Comparison of ENCODE assay signal across 22 cellular contexts in the genomic region with DNA sequence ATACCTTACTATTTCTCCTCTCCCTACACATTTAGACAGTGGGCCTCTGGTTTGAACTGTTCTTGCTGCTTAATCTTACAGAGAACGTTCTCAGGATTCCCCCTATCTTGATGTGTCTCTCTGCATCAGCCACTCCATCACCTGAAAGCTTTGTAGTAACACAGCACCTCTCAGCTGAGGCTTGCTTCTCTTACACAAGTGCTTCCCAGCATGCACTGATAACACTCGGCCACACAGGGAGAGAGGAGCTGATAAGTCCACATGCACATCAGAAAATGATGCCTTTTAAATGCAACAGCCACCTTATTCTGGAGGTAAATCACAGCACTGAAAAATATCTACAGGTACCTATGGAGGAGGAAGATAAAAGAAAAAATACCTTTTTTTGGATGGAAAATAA.
A peak's percentile ranks its signal among the peaks of the same experiment; 100 is the strongest.
DNase-seq lines count a peak whose midpoint lies in the region; ATAC-seq and TF ChIP-seq lines count a peak whose summit lies in the region.
"Had no signal": no experiment of that assay in that cellular context is flagged by ENCODE, and none has a peak within 500 bp of the region (broad histone marks: within the 10 kb centered on the region; RNA-seq: fewer than 3 reads in every experiment).

No MANE protein-coding gene starts in this region.

- intact Hi-C loops in heart left ventricle (cut with DNase I): loop anchor here in 6 of 10 donors (10.0 kb wide), 2 partner anchors 857 to 867 kb away; no protein-coding TSS in a partner anchor

- no peaks in the 10 kb centered on the region for H3K9me2 ChIP-seq in Karpas-422 (replicated peaks; ENCODE audit: insufficient read depth, low read length)

- H3K9me3 ChIP-seq in right atrium auricular region (no peaks in the 10 kb centered on the region), heart left ventricle (no peaks in the 10 kb centered on the region), Karpas-422 (ENCODE audit: low read length) (no peaks in the 10 kb centered on the region; the same call in 1 of the 2 replicates)
- H3K9me3 ChIP-seq: BE2C had no signal

- no peak overlapping the region for H3K27ac ChIP-seq in right atrium auricular region
- H3K27ac ChIP-seq in heart left ventricle: no peak overlapping the region
- H3K27ac ChIP-seq in Karpas-422 (ENCODE audit: low read length): no peak overlapping the region
- H3K27ac ChIP-seq: 22Rv1; BLaER1 treated with 17β-estradiol and CSF1 and Interleukin-3, amounts not matched to agents 10 nM and 100 nM had no signal

- DNase-seq in right atrium auricular region (ENCODE audit: low spot score): peak; percentile 9
- DNase-seq in heart left ventricle: no peak
- peak; percentile 5 for DNase-seq in ecto neural progenitor cell (ENCODE audit: low spot score)
- peak; percentile 11 for DNase-seq in islet precursor cell
- DNase-seq in activated naive CD4-positive, alpha-beta T cell treated with anti-CD3 and anti-CD28 coated beads, Interleukin-2, amount 50 U/mL, for 72 hours (ENCODE audit: low spot score in 2 of 2): no peak
- DNase-seq in Karpas-422: no peak
- no peak for DNase-seq in NCI-H82 (lab: John Stamatoyannopoulos, UW)
- DNase-seq in mucosa of gallbladder (ENCODE audit: low spot score): no peak
- DNase-seq: ACHN; AML-193; BE2C; Calu3; CD4-positive, alpha-beta T cell; COR-L47; DMS153; DND-41; GOT3; H7; HCEC 1CT had no signal

- no peak overlapping the region for H3K9ac ChIP-seq in Karpas-422 (ENCODE audit: low read length)
- H3K9ac ChIP-seq: BLaER1 treated with 17β-estradiol and CSF1 and Interleukin-3, amounts not matched to agents 10 nM and 100 nM had no signal

- H2AFZ ChIP-seq in Karpas-422 (ENCODE audit: low read length): no peak overlapping the region

- TF ChIP-seq POLR2A in heart left ventricle (IDR thresholded peaks at IDR 0.05): no peak

- no peak overlapping the region for H3K27ac Mint-ChIP-seq in activated naive CD4-positive, alpha-beta T cell treated with anti-CD3 and anti-CD28 coated beads, Interleukin-2, amount 50 U/mL, for 72 hours
- H3K27ac Mint-ChIP-seq: CD4-positive, alpha-beta T cell had no signal

- H3K4me3 ChIP-seq in right atrium auricular region (no peak overlapping the region), heart left ventricle (no peak overlapping the region), Karpas-422 (ENCODE audit: low read length) (no peak overlapping the region)
- H3K4me3 ChIP-seq: BLaER1 treated with 17β-estradiol and CSF1 and Interleukin-3, amounts not matched to agents 10 nM and 100 nM had no signal

- H3K36me3 ChIP-seq in right atrium auricular region (no peaks in the 10 kb centered on the region), heart left ventricle (no peaks in the 10 kb centered on the region), Karpas-422 (ENCODE audit: insufficient read depth, low read length) (no peaks in the 10 kb centered on the region; the same call in 1 of the 2 replicates)
- H3K36me3 ChIP-seq: BE2C; BLaER1 treated with 17β-estradiol and CSF1 and Interleukin-3, amounts not matched to agents 10 nM and 100 nM had no signal

- TF ChIP-seq CTCF in right atrium auricular region (IDR thresholded peaks at IDR 0.05) (no peak), heart left ventricle (IDR thresholded peaks at IDR 0.05) (no peak)

- H3K36me3 Mint-ChIP-seq in activated naive CD4-positive, alpha-beta T cell treated with anti-CD3 and anti-CD28 coated beads, Interleukin-2, amount 50 U/mL, for 72 hours: peaks cover 5 to 6% of the 10 kb centered on the region in 2 donors
- H3K36me3 Mint-ChIP-seq: CD14-positive monocyte had no signal

- peaks cover 14 to 28% of the 10 kb centered on the region in 2 donors for H3K9me3 Mint-ChIP-seq in activated naive CD4-positive, alpha-beta T cell treated with anti-CD3 and anti-CD28 coated beads, Interleukin-2, amount 50 U/mL, for 72 hours

- H3K79me2 ChIP-seq in Karpas-422 (ENCODE audit: low read length): no peaks in the 10 kb centered on the region

- H3K4me2 ChIP-seq in Karpas-422 (ENCODE audit: low read depth, low read length, poor library complexity, severe bottlenecking): no peak overlapping the region
- H3K4me2 ChIP-seq: BLaER1 treated with 17β-estradiol and CSF1 and Interleukin-3, amounts not matched to agents 10 nM and 100 nM had no signal

- ATAC-seq in heart left ventricle: no peak
- no peak for ATAC-seq in activated naive CD4-positive, alpha-beta T cell treated with anti-CD3 and anti-CD28 coated beads, Interleukin-2, amount 50 U/mL, for 72 hours

- H3K27me3 ChIP-seq in right atrium auricular region: no peaks in the 10 kb centered on the region
- H3K27me3 ChIP-seq in heart left ventricle: peaks cover 0 to 14% (median 0%) of the 10 kb centered on the region in 9 donors
- H3K27me3 ChIP-seq in Karpas-422 (ENCODE audit: low read length): no peaks in the 10 kb centered on the region
- H3K27me3 ChIP-seq: BE2C; BLaER1 treated with 17β-estradiol and CSF1 and Interleukin-3, amounts not matched to agents 10 nM and 100 nM had no signal

- H3K4me1 ChIP-seq in right atrium auricular region: no peaks in the 10 kb centered on the region
- H3K4me1 ChIP-seq in heart left ventricle: no peaks in the 10 kb centered on the region
- H3K4me1 ChIP-seq in Karpas-422 (ENCODE audit: low read length): peaks cover 35% of the 10 kb centered on the region
- H3K4me1 ChIP-seq: BE2C had no signal

- H4K20me1 ChIP-seq in Karpas-422 (ENCODE audit: insufficient read depth, low read depth, low read length): no peaks in the 10 kb centered on the region
- H4K20me1 ChIP-seq: BLaER1 treated with 17β-estradiol and CSF1 and Interleukin-3, amounts not matched to agents 10 nM and 100 nM had no signal

- 8 to 14% (median 13%) methylated on average over 2 of the region's 2 CpGs for WGBS in heart left ventricle, 4 donors

Comparison
In these comparisons a context has a peak if more than half of its experiments do, and no peak if none do; other contexts are left out.
1. DNase-seq: peak in right atrium auricular region (single experiment), ecto neural progenitor cell (single experiment) and islet precursor cell (single experiment); none in heart left ventricle (0 of 5), activated naive CD4-positive, alpha-beta T cell treated with anti-CD3 and anti-CD28 coated beads, Interleukin-2, amount 50 U/mL, for 72 hours (0 of 2), Karpas-422 (single experiment), NCI-H82 (single experiment) and mucosa of gallbladder (single experiment).